ENCODE assay signal across 8 cellular contexts in genomic region chr2:55233658-55233940, GRCh38. TPM values are rescaled to one million over a fixed set of nuclear protein-coding genes. Genes with fewer than 3 reads are reported as not detected.
DNase-seq lines count a peak whose midpoint lies in the region; ATAC-seq, FAIRE-seq and TF ChIP-seq lines count a peak whose summit lies in the region.

No MANE protein-coding gene starts in this region.

- peaks cover 22% of the 10 kb centered on the region for H3K4me1 ChIP-seq in HAP-1
- H3K4me1 ChIP-seq in hepatocyte (ENCODE audit: insufficient read depth) = peaks cover 14% of the 10 kb centered on the region
- H3K4me1 ChIP-seq in skeletal muscle tissue (ENCODE audit: control insufficient read depth in 3 of 3, insufficient read depth in 3 of 3, low read length in 3 of 3) = peaks cover 11 to 26% (median 16%) of the 10 kb centered on the region in 3 donors
- peaks cover 5 to 7% of the 10 kb centered on the region in 2 donors for H3K4me1 ChIP-seq in small intestine (ENCODE audit: control insufficient read depth in 2 of 2, insufficient read depth in 1 of 2, low read depth in 1 of 2, low read length in 1 of 2)

- H3K4me3 ChIP-seq in HAP-1 = peak overlapping the region; percentile 86
- peak overlapping the region; percentile 78 for H3K4me3 ChIP-seq in hepatocyte
- peak overlapping the region; percentile 90 to 99 (median 98) for H3K4me3 ChIP-seq in skeletal muscle tissue (ENCODE audit: low read length in 3 of 3)
- peak overlapping the region in 1 of 2 donors; percentile 84 for H3K4me3 ChIP-seq in small intestine (ENCODE audit: low read depth in 1 of 2, low read length in 2 of 2)

- in situ Hi-C loops in HAP-1 (cut with MboI; ENCODE audit: low sequenced_read_pairs) (no loop called here), GM13977 (cut with MboI; ENCODE audit: low pct_unique_long_range_greater_than_20kb, low sequenced_read_pairs, unreplicated experiment) (no loop called here)

- POLR2A ChIA-PET in activated CD4-positive, alpha-beta memory T cell treated with anti-CD3 and anti-CD28 coated beads for 36 hours (lab: Charles Lee) = no interaction called here

- H3K27ac ChIP-seq in hepatocyte (peak overlapping the region; percentile 97), skeletal muscle tissue (ENCODE audit: low read depth, low read length) (peak overlapping the region; percentile 90), small intestine (ENCODE audit: low read depth in 1 of 2, low read length in 1 of 2) (peak overlapping the region in 1 of 2 donors; percentile 92)

- peak overlapping the region; percentile 96 for H3K4me3 Mint-ChIP-seq in activated CD4-positive, alpha-beta memory T cell treated with anti-CD3 and anti-CD28 coated beads for 36 hours

- H3K27me3 ChIP-seq in HAP-1 (ENCODE audit: low read depth) (no peaks in the 10 kb centered on the region), hepatocyte (no peaks in the 10 kb centered on the region), skeletal muscle tissue (ENCODE audit: control insufficient read depth in 3 of 3, insufficient read depth in 3 of 3, low read length in 3 of 3) (no peaks in the 10 kb centered on the region), small intestine (ENCODE audit: control insufficient read depth in 2 of 2, insufficient read depth in 2 of 2, low read length in 2 of 2) (no peaks in the 10 kb centered on the region)

- no peak for TF ChIP-seq CTCF in hepatocyte (IDR thresholded peaks at IDR 0.05; ENCODE audit: poor library complexity)
- no peak for TF ChIP-seq CTCF in GM13977 (IDR thresholded peaks at IDR 0.05; ENCODE audit: extremely low read depth, insufficient read depth, missing control alignments)

- H2AFZ ChIP-seq in hepatocyte = no peak overlapping the region

- H3K4me1 Mint-ChIP-seq in activated CD4-positive, alpha-beta memory T cell treated with anti-CD3 and anti-CD28 coated beads for 36 hours (ENCODE audit: low read depth) = peaks cover 49% of the 10 kb centered on the region

- H3K9me3 Mint-ChIP-seq in activated CD4-positive, alpha-beta memory T cell treated with anti-CD3 and anti-CD28 coated beads for 36 hours = no peaks in the 10 kb centered on the region

- peaks cover 13% of the 10 kb centered on the region for H4K20me1 ChIP-seq in hepatocyte (ENCODE audit: insufficient read depth, poor library complexity, severe bottlenecking)

- 65% methylated on average over 7 of the region's 7 CpGs for WGBS in hepatocyte (ENCODE audit: low lambda C conversion rate, missing lambda C conversion rate)
- 30 to 53% (median 32%) methylated on average over 7 of the region's 7 CpGs for WGBS in small intestine, 3 donors

- peak overlapping the region; percentile 91 for H3K4me2 ChIP-seq in hepatocyte

- H3K27ac Mint-ChIP-seq in activated CD4-positive, alpha-beta memory T cell treated with anti-CD3 and anti-CD28 coated beads for 36 hours = peak overlapping the region; percentile 94

- H3K9me3 ChIP-seq in HAP-1 (no peaks in the 10 kb centered on the region), hepatocyte (ENCODE audit: low read depth) (no peaks in the 10 kb centered on the region), skeletal muscle tissue (ENCODE audit: control insufficient read depth in 3 of 3, low read length in 3 of 3) (no peaks in the 10 kb centered on the region), small intestine (ENCODE audit: control insufficient read depth, low read depth) (no peaks in the 10 kb centered on the region)

- peaks cover 52% of the 10 kb centered on the region for H3K79me2 ChIP-seq in hepatocyte

- intact Hi-C loops in activated CD4-positive, alpha-beta memory T cell treated with anti-CD3 and anti-CD28 coated beads for 36 hours (cut with micrococcal nuclease) = loop anchor here (2.0 to 5.0 kb wide), 3 partner anchors 49 to 661 kb away; partner anchors contain the start of gene EML6

- no peak for ATAC-seq in GM18868 (IDR thresholded peaks at IDR 0.05; ENCODE audit: unreplicated experiment)

- no peaks in the 10 kb centered on the region for H3K27me3 Mint-ChIP-seq in activated CD4-positive, alpha-beta memory T cell treated with anti-CD3 and anti-CD28 coated beads for 36 hours

- no peaks in the 10 kb centered on the region for H3K9me2 ChIP-seq in hepatocyte (replicated peaks; ENCODE audit: insufficient read depth)

- FAIRE-seq in small intestine (lab: Jason Lieb, UNC) = no peak

- peak overlapping the region; percentile 93 to 99 (median 99) for H3K9ac ChIP-seq in skeletal muscle tissue (ENCODE audit: low read depth in 1 of 3, low read length in 3 of 3)

- H3K36me3 Mint-ChIP-seq in activated CD4-positive, alpha-beta memory T cell treated with anti-CD3 and anti-CD28 coated beads for 36 hours = peaks cover 46% of the 10 kb centered on the region

- DNase-seq in HAP-1 (ENCODE audit: low spot score in 2 of 2) (no peak), hepatocyte (ENCODE audit: low spot score) (no peak), GM13977 (ENCODE audit: low spot score) (no peak), SHP77 (lab: John Stamatoyannopoulos, UW) (no peak), small intestine (no peak)
- DNase-seq in activated CD4-positive, alpha-beta memory T cell treated with anti-CD3 and anti-CD28 coated beads for 36 hours = no peak

- H3K36me3 ChIP-seq in HAP-1 (replicated peaks) = peaks cover 50% of the 10 kb centered on the region
- no peaks in the 10 kb centered on the region for H3K36me3 ChIP-seq in hepatocyte (replicated peaks; ENCODE audit: insufficient read depth, low read depth)
- peaks cover 27 to 36% (median 35%) of the 10 kb centered on the region in 3 donors for H3K36me3 ChIP-seq in skeletal muscle tissue (ENCODE audit: control insufficient read depth in 3 of 3, insufficient read depth in 3 of 3, low read length in 3 of 3)
- H3K36me3 ChIP-seq in small intestine (ENCODE audit: control insufficient read depth in 2 of 2, insufficient read depth in 2 of 2, low read length in 2 of 2) = peaks cover 7 to 11% of the 10 kb centered on the region in 2 donors

- CTCF ChIA-PET in activated CD4-positive, alpha-beta memory T cell treated with anti-CD3 and anti-CD28 coated beads for 36 hours (lab: Charles Lee) = no interaction called here

RNA-seq across cellular contexts. Expression of gene RPS27A, which starts 1.1 kb away (rescaled TPM):
- 1,000 to 10,000 TPM; 1,372 to 1,402 TPM for total RNA-seq in activated CD4-positive, alpha-beta memory T cell treated with anti-CD3 and anti-CD28 coated beads for 36 hours
- total RNA-seq in hepatocyte = 1,542 and 1,777 TPM in 2 replicates
- 601 and 608 TPM in 2 replicates for polyA plus RNA-seq in hepatocyte
- total RNA-seq in skeletal muscle tissue = 1,291 TPM
- polyA plus RNA-seq in small intestine = 1,000 to 10,000 TPM; 1,274 to 3,019 (median 2,400) TPM

RNA-seq across cellular contexts. Expression of gene CLHC1, which starts 1.5 kb away (rescaled TPM):
- 1 to 10 TPM; 5.5 to 7.5 TPM for total RNA-seq in activated CD4-positive, alpha-beta memory T cell treated with anti-CD3 and anti-CD28 coated beads for 36 hours
- total RNA-seq in hepatocyte (7.9 and 21.1 TPM in 2 replicates), skeletal muscle tissue (20.4 TPM)
- polyA plus RNA-seq in hepatocyte (7.3 and 10.6 TPM in 2 replicates), small intestine (1 to 10 TPM; 3.2 to 3.6 (median 3.5) TPM)

RNA-seq across cellular contexts. Expression of gene MTIF2, which starts 35.4 kb away (rescaled TPM):
- total RNA-seq in activated CD4-positive, alpha-beta memory T cell treated with anti-CD3 and anti-CD28 coated beads for 36 hours = 10 to 100 TPM; 42.7 to 43.2 TPM
- total RNA-seq in hepatocyte (25.6 and 30.2 TPM in 2 replicates), skeletal muscle tissue (25.6 TPM)
- polyA plus RNA-seq in hepatocyte (16.5 and 17.4 TPM in 2 replicates), small intestine (10 to 100 TPM; 20.0 to 36.2 (median 30.0) TPM)
